24 cellular contexts compared by ENCODE assay signal in the genomic region with DNA sequence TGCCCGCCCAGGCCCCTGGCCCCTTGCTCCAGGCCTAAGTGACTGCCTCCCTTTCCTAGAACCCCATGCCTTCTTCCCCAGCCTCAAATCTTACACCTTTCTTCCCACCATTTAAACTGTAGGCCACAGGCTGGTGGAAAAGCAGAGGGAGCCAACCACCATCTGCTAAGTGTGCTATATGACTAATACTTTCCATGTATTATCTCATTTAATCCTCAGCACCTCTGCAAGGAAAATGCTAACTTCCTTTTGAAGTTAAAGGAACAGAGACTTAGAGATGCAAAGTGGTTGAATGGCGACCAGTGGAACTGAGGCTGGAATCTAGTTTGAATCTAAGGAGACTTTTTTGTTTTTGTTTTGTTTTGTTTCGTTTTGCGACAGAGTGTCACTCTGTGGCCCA.
"Had no signal": no experiment of that assay in that cellular context is flagged by ENCODE, and none has a peak within 500 bp of the region (broad histone marks: within the 10 kb centered on the region; RNA-seq: fewer than 3 reads in every experiment).

No MANE protein-coding gene starts in this region.

- H3K27ac ChIP-seq: ascending aorta, body of pancreas, coronary artery, RWPE1, SJCRH30 had no signal

- H3K27me3 ChIP-seq: ascending aorta, body of pancreas had no signal

- ATAC-seq: body of pancreas, Panc1 had no signal

- H3K9ac ChIP-seq: SK-N-SH had no signal

- H3K36me3 ChIP-seq: ascending aorta, SJCRH30 had no signal

- H3K4me1 ChIP-seq: ascending aorta, body of pancreas, SJCRH30 had no signal

- DNase-seq: activated B cell treated with CpG ODN at 0.5 μM for 24 hours; activated CD4-positive, alpha-beta T cell treated with anti-CD3 and anti-CD28 coated beads for 1 hour; activated CD4-positive, alpha-beta T cell treated with anti-CD3 and anti-CD28 coated beads, Interleukin-2, amount 10 ng/mL, durations not matched to agents 24 days and 14 days; activated CD4-positive, alpha-beta T cell treated with anti-CD3 and anti-CD28 coated beads, Interleukin-2, amount 50 U/mL, for 48 hours; activated naive CD4-positive, alpha-beta T cell treated with anti-CD3 and anti-CD28 coated beads, Interleukin-2, amount 50 U/mL, for 16 hours; activated T-cell treated with anti-CD3 and anti-CD28 coated beads for 4 hours; activated T-cell treated with anti-CD3 and anti-CD28 coated beads, Interleukin-2, amount 50 U/mL, for 48 hours; amniotic stem cell; body of pancreas; central memory CD4-positive, alpha-beta T cell; KBM-7; NCI-H1048; NCI-H1930; NCI-H2171 treated with DMSO at 0.1 percent for 48 hours; NCI-H226; NCI-H526; NCI-H774; Right ventricle myocardium superior; SJCRH30; SK-N-SH had no signal

- H3K4me3 ChIP-seq: ascending aorta, body of pancreas, coronary artery, SJCRH30 had no signal

- H3K9me3 ChIP-seq: ascending aorta, body of pancreas, SJCRH30, SK-N-SH had no signal

- H3K4me2 ChIP-seq: SK-N-SH had no signal

- H3K9me2 ChIP-seq: SK-N-SH had no signal
